1 cellular context compared by ENCODE assay signal in the genomic region with DNA sequence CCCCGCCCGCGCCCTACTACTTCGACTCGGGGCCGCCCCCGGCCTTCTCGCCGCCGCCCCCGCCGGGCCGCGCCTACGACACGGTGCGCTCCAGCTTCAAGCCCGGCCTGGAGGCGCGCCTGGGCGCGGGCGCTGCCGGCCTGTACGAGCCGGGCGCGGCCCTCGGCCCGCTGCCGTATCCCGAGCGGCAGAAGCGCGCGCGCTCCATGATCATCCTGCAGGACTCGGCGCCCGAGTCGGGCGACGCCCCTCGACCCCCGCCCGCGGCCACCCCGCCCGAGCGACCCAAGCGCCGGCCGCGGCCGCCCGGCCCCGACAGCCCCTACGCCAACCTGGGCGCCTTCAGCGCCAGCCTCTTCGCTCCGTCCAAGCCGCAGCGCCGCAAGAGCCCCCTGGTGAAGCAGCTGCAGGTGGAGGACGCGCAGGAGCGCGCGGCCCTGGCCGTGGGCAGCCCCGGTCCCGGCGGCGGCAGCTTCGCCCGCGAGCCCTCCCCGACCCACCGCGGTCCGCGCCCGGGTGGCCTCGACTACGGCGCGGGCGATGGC.
TF ChIP-seq lines count a peak whose summit lies in the region.

No MANE protein-coding gene starts in this region.

TF ChIP-seq in H1, 55 proteins besides CTCF, POLR2A, EP300 and RAD21:
- TF ChIP-seq, protein P1, sequence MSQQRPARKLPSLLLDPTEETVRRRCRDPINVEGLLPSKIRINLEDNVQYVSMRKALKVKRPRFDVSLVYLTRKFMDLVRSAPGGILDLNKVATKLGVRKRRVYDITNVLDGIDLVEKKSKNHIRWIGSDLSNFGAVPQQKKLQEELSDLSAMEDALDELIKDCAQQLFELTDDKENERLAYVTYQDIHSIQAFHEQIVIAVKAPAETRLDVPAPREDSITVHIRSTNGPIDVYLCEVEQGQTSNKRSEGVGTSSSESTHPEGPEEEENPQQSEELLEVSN (IDR thresholded peaks at IDR 0.05), result no peak
- TF ChIP-seq SUZ12 (IDR thresholded peaks at IDR 0.05; ENCODE audit: low read length) (peak; percentile 72), EZH2 (IDR thresholded peaks at IDR 0.05; ENCODE audit: low read depth, low read length, severe bottlenecking) (peak; percentile 54), CBX8 (IDR thresholded peaks at IDR 0.05; ENCODE audit: borderline replicate concordance, low read depth, low read length) (no peak), JUND (IDR thresholded peaks at IDR 0.05; ENCODE audit: low read length) (no peak), KDM5A (IDR thresholded peaks at IDR 0.05; ENCODE audit: low read length) (no peak)
